Comparison of ENCODE assay signal across 8 cellular contexts in the genomic region with DNA sequence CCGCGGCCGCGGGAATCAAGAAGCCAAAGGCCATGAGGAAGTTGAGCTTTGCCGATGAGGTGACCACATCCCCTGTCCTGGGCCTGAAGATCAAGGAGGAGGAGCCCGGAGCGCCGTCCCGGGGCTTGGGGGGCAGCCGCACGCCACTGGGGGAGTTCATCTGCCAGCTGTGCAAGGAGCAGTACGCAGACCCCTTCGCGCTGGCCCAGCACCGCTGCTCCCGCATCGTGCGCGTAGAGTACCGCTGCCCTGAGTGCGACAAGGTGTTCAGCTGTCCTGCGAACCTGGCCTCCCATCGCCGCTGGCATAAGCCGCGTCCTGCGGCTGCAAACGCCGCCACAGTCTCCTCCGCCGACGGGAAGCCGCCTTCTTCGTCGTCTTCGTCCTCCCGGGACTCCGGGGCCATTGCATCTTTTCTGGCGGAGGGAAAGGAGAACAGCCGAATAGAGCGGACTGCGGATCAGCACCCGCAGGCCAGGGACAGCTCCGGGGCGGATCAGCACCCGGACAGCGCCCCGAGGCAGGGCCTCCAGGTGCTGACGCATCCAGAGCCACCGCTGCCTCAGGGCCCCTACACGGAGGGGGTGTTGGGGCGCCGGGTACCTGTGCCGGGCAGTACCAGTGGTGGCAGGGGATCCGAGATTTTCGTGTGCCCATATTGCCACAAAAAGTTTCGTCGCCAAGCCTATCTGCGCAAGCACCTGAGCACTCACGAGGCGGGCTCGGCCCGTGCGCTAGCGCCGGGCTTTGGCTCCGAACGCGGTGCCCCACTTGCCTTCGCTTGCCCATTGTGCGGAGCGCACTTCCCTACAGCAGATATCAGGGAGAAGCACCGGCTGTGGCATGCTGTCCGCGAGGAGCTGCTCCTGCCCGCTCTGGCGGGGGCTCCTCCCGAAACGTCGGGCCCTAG. TPM values are rescaled to one million over a fixed set of nuclear protein-coding genes. Genes with fewer than 3 reads are reported as not detected.
DNase-seq lines count a peak whose midpoint lies in the region; ATAC-seq, FAIRE-seq and TF ChIP-seq lines count a peak whose summit lies in the region.

No MANE protein-coding gene starts in this region.

- H3K36me3 ChIP-seq in BE2C (peaks cover 52% of the 10 kb centered on the region), adipocyte (ENCODE audit: control insufficient read depth, insufficient read depth, low read length, severe bottlenecking) (no peaks in the 10 kb centered on the region)

- H3K9ac ChIP-seq in adipocyte (ENCODE audit: low read length), result no peak overlapping the region

- H3K27me3 ChIP-seq in BE2C (no peaks in the 10 kb centered on the region), adipocyte (replicated peaks; ENCODE audit: control insufficient read depth, insufficient read depth, low read length) (peaks cover 40% of the 10 kb centered on the region)

- no peak for TF ChIP-seq CTCF in BE2C (IDR thresholded peaks at IDR 0.05; ENCODE audit: low read depth, low read length)

- intact Hi-C loops in left cardiac atrium (cut with DNase I), result no loop called here

- ATAC-seq in HG03469 (IDR thresholded peaks at IDR 0.05; ENCODE audit: unreplicated experiment) (peak; percentile 33), left cardiac atrium (peak; percentile 94 to 96), GM18870 (IDR thresholded peaks at IDR 0.05; ENCODE audit: unreplicated experiment) (no peak)

- H3K4me1 ChIP-seq in BE2C (peaks cover 8% of the 10 kb centered on the region), adipocyte (ENCODE audit: control insufficient read depth, insufficient read depth, low read length) (peaks cover 15% of the 10 kb centered on the region)

- H3K9me3 ChIP-seq in BE2C, result no peaks in the 10 kb centered on the region
- no peaks in the 10 kb centered on the region for H3K9me3 ChIP-seq in adipocyte (ENCODE audit: control insufficient read depth, low read length)

- peak overlapping the region; percentile 96 for H3K4me3 ChIP-seq in BE2C (ENCODE audit: low read depth, low read length)
- peak overlapping the region; percentile 81 for H3K4me3 ChIP-seq in adipocyte (ENCODE audit: low read length)

- FAIRE-seq in GM19239 (lab: Jason Lieb, UNC), result no peak

- peak; percentile 51 for DNase-seq in BE2C
- peak; percentile 65 for DNase-seq in GM19239 (ENCODE audit: insufficient read length, low spot score)
- DNase-seq in SW 1271 (lab: John Stamatoyannopoulos, UW), result peak; percentile 5 to 32
- DNase-seq in adipocyte (ENCODE audit: low read depth), result peak; percentile 83
- DNase-seq in left cardiac atrium, result peak; percentile 65
- peak; percentile 29 for DNase-seq in renal cortical epithelial cell (ENCODE audit: low read depth)

RNA-seq across cellular contexts. Expression of a gene that starts 1.2 kb away (rescaled TPM):
- 276 TPM for polyA plus RNA-seq in BE2C (2012; ENCODE audit: insufficient read depth, insufficient read length, low read depth)
- total RNA-seq in left cardiac atrium (not detected), renal cortical epithelial cell (0.05 TPM in 1 of 2 replicates, not detected in the other)

Comparison
In these comparisons a context has a peak if more than half of its experiments do, and no peak if none do; other contexts are left out.
1. DNase-seq: peak in every context shown above with its lines; median percentile 83 in adipocyte; 65 in GM19239; 65 in left cardiac atrium; 51 in BE2C; 29 in renal cortical epithelial cell; 18 in SW 1271.